In genomic region chr10:98354491-98354890, GRCh38 we compare ENCODE assay signal across 32 cellular contexts.
"Had no signal": no experiment of that assay in that cellular context is flagged by ENCODE, and none has a peak within 500 bp of the region (broad histone marks: within the 10 kb centered on the region; RNA-seq: fewer than 3 reads in every experiment).

No MANE protein-coding gene starts in this region.

- H3K9me3 ChIP-seq: adrenal gland, body of pancreas, breast epithelium had no signal

- H3K4me3 ChIP-seq: adrenal gland, body of pancreas, breast epithelium had no signal

- H3K27ac ChIP-seq: adrenal gland, body of pancreas, brain microvascular endothelial cell, breast epithelium, VCaP had no signal

- H3K4me1 ChIP-seq: body of pancreas, breast epithelium had no signal

- DNase-seq: activated B cell treated with CpG ODN at 0.5 μM for 24 hours; activated CD4-positive, alpha-beta memory T cell treated with anti-CD3 and anti-CD28 coated beads for 36 hours; activated CD4-positive, alpha-beta T cell treated with anti-CD3 and anti-CD28 coated beads for 4 hours; activated CD4-positive, alpha-beta T cell treated with anti-CD3 and anti-CD28 coated beads, Interleukin-2, amount 10 ng/mL, durations not matched to agents 24 days and 14 days; activated CD4-positive, alpha-beta T cell treated with anti-CD3 and anti-CD28 coated beads, Interleukin-2, amount 50 U/mL, for 1 hour; activated CD4-positive, alpha-beta T cell treated with anti-CD3 and anti-CD28 coated beads, Interleukin-2, amount 50 U/mL, for 4 hours; activated CD4-positive, CD25-positive, alpha-beta regulatory T cell treated with anti-CD3 and anti-CD28 coated beads, Interleukin-2, amount 50 U/mL, for 72 hours; activated CD8-positive, alpha-beta memory T cell treated with anti-CD3 and anti-CD28 coated beads, Interleukin-2, amount 50 U/mL, for 4 hours; activated CD8-positive, alpha-beta T cell treated with anti-CD3 and anti-CD28 coated beads for 36 hours; activated effector memory CD4-positive, alpha-beta T cell treated with anti-CD3 and anti-CD28 coated beads, Interleukin-2, amount 50 U/mL, for 16 hours; activated gamma-delta T cell treated with Interleukin-2 at 50 U/mL for 16 hours; activated naive CD4-positive, alpha-beta T cell; activated naive CD4-positive, alpha-beta T cell treated with anti-CD3 and anti-CD28 coated beads for 36 hours; activated naive CD4-positive, alpha-beta T cell treated with anti-CD3 and anti-CD28 coated beads, Interleukin-2, amount 50 U/mL, for 16 hours; activated naive CD8-positive, alpha-beta T cell treated with anti-CD3 and anti-CD28 coated beads for 36 hours; activated T-cell treated with anti-CD3 and anti-CD28 coated beads for 4 hours; activated T-cell treated with anti-CD3 and anti-CD28 coated beads, Interleukin-2, amount 50 U/mL, for 1 hour; activated T-cell treated with anti-CD3 and anti-CD28 coated beads, Interleukin-2, amount 50 U/mL, for 4 hours; activated T-cell treated with anti-CD3 and anti-CD28 coated beads, Interleukin-2, amount 50 U/mL, for 72 hours; adrenal gland; amniotic stem cell; aorta; body of pancreas; brain microvascular endothelial cell; central memory CD4-positive, alpha-beta T cell; cerebellar nuclear complex; T-helper 2 cell; T1000 had no signal

- ATAC-seq: activated CD8-positive, alpha-beta T cell treated with anti-CD3 and anti-CD28 coated beads for 36 hours; activated naive CD4-positive, alpha-beta T cell treated with anti-CD3 and anti-CD28 coated beads, Interleukin-2, amount 50 U/mL, for 72 hours; activated T-cell treated with anti-CD3 and anti-CD28 coated beads, Interleukin-2, amount 50 U/mL, for 4 hours; activated T-cell treated with anti-CD3 and anti-CD28 coated beads, Interleukin-2, amount 50 U/mL, for 72 hours; activated T-helper 17 cell treated with anti-CD3 and anti-CD28 coated beads, Interleukin-2, amount 50 U/mL, for 72 hours; body of pancreas had no signal

- H3K27me3 ChIP-seq: adrenal gland, body of pancreas, brain microvascular endothelial cell, breast epithelium had no signal

- H3K36me3 ChIP-seq: adrenal gland, brain microvascular endothelial cell, breast epithelium had no signal
